Comparison of ENCODE assay signal across 19 cellular contexts in genomic region chr2:129016972-129017371, GRCh38.
DNase-seq lines count a peak whose midpoint lies in the region; ATAC-seq and TF ChIP-seq lines count a peak whose summit lies in the region.
"Had no signal": no experiment of that assay in that cellular context is flagged by ENCODE, and none has a peak within 500 bp of the region (broad histone marks: within the 10 kb centered on the region; RNA-seq: fewer than 3 reads in every experiment).

No MANE protein-coding gene starts in this region.

- WGBS in esophagus muscularis mucosa, result 93% methylated on average over 3 of the region's 4 CpGs
- WGBS in aorta, 2 donors, result 96 to 100% methylated on average over 4 of the region's 4 CpGs

- in situ Hi-C loops in HAP-1 (cut with MboI; ENCODE audit: low sequenced_read_pairs), result no loop called here

- H3K27me3 ChIP-seq in esophagus muscularis mucosa (no peaks in the 10 kb centered on the region), aorta (ENCODE audit: control insufficient read depth in 1 of 2, insufficient read depth in 2 of 2, low read length in 1 of 2) (no peaks in the 10 kb centered on the region), HAP-1 (ENCODE audit: low read depth) (no peaks in the 10 kb centered on the region)
- H3K27me3 ChIP-seq: BLaER1 treated with 17β-estradiol and CSF1 and Interleukin-3, amounts not matched to agents 10 nM and 100 nM had no signal

- TF ChIP-seq EP300 in esophagus muscularis mucosa (IDR thresholded peaks at IDR 0.05), result no peak

- no peak for TF ChIP-seq POLR2A in esophagus muscularis mucosa (IDR thresholded peaks at IDR 0.05; ENCODE audit: low read depth)

- H3K4me1 ChIP-seq in esophagus muscularis mucosa (no peaks in the 10 kb centered on the region), aorta (ENCODE audit: control insufficient read depth in 1 of 2, insufficient read depth in 2 of 2, low read length in 2 of 2) (no peaks in the 10 kb centered on the region), HAP-1 (no peaks in the 10 kb centered on the region)
- H3K4me1 ChIP-seq: A549, Caco-2 had no signal

- peaks cover 0 to 1% (median 0%) of the 10 kb centered on the region in 3 donors for H3K27me3 Mint-ChIP-seq in immature natural killer cell (ENCODE audit: low read depth in 3 of 3)
- H3K27me3 Mint-ChIP-seq: B cell had no signal

- H3K27ac ChIP-seq in RWPE1, result 0 out of 2 replicates have a peak overlapping the region, but pooled peaks have one; percentile 19
- no peak overlapping the region for H3K27ac ChIP-seq in esophagus muscularis mucosa (replicated peaks in 1 of 4)
- H3K27ac ChIP-seq in aorta (ENCODE audit: low read depth in 1 of 2, low read length in 2 of 2), result no peak overlapping the region
- H3K27ac ChIP-seq: 22Rv1, A549, C4-2B had no signal

- no peak for DNase-seq in RWPE1 (ENCODE audit: low spot score)
- DNase-seq in epithelial cell of esophagus (ENCODE audit: low read depth), result peak; percentile 16
- peak; percentile 8 for DNase-seq in esophagus muscularis mucosa (ENCODE audit: extremely low spot score)
- no peak for DNase-seq in aorta
- DNase-seq in stimulated activated naive CD8-positive, alpha-beta T cell treated with anti-CD3 and anti-CD28 coated beads, Interleukin-15, Interleukin-2, amounts not matched to agents 100 U/mL and 50 U/mL, for 24 hours, result no peak
- no peak for DNase-seq in immature natural killer cell
- no peak for DNase-seq in HAP-1 (ENCODE audit: low spot score in 2 of 2)
- DNase-seq: AML-193; Caco-2; Calu3; CD4-positive, alpha-beta T cell; CD8-positive, alpha-beta T cell; DMS79 treated with DMSO at 0.1 percent for 48 hours; GF-D8 had no signal

- no peaks in the 10 kb centered on the region for H3K36me3 Mint-ChIP-seq in immature natural killer cell
- H3K36me3 Mint-ChIP-seq: CD8-positive, alpha-beta T cell had no signal

- H3K9me3 ChIP-seq in esophagus muscularis mucosa (no peaks in the 10 kb centered on the region), aorta (ENCODE audit: control insufficient read depth, low read length) (no peaks in the 10 kb centered on the region), HAP-1 (no peaks in the 10 kb centered on the region; the same call in 1 of the 2 replicates)
- H3K9me3 ChIP-seq: A549, Caco-2 had no signal

- no peaks in the 10 kb centered on the region for H3K4me1 Mint-ChIP-seq in immature natural killer cell
- H3K4me1 Mint-ChIP-seq: B cell had no signal

- ATAC-seq in aorta (ENCODE audit: low FRiP score), result peak; percentile 40
- ATAC-seq in stimulated activated naive CD8-positive, alpha-beta T cell treated with anti-CD3 and anti-CD28 coated beads, Interleukin-15, Interleukin-2, amounts not matched to agents 100 U/mL and 50 U/mL, for 24 hours, result no peak
- ATAC-seq: A549; CD8-positive, alpha-beta T cell had no signal

- H3K36me3 ChIP-seq in esophagus muscularis mucosa, result no peaks in the 10 kb centered on the region
- H3K36me3 ChIP-seq in aorta (ENCODE audit: control insufficient read depth in 1 of 2, insufficient read depth in 2 of 2, low read length in 1 of 2), result no peaks in the 10 kb centered on the region
- no peaks in the 10 kb centered on the region for H3K36me3 ChIP-seq in HAP-1 (replicated peaks)
- H3K36me3 ChIP-seq: BLaER1 treated with 17β-estradiol and CSF1 and Interleukin-3, amounts not matched to agents 10 nM and 100 nM had no signal

- peaks cover 0 to 2% (median 0%) of the 10 kb centered on the region in 6 donors for H3K9me3 Mint-ChIP-seq in immature natural killer cell
- H3K9me3 Mint-ChIP-seq: CD4-positive, alpha-beta T cell; CD8-positive, alpha-beta T cell had no signal

- intact Hi-C loops in esophagus muscularis mucosa (cut with DNase I), result no loop called here
- intact Hi-C loops in aorta (cut with DNase I), result no loop called here

- POLR2A ChIA-PET in RWPE1 (lab: Yijun Ruan, JAX; ENCODE audit: low non-redundant PET), result no interaction called here

- H3K27ac Mint-ChIP-seq in immature natural killer cell, result no peak overlapping the region
- H3K27ac Mint-ChIP-seq: B cell; CD4-positive, alpha-beta T cell; CD8-positive, alpha-beta T cell had no signal

- no peak overlapping the region for H3K4me3 Mint-ChIP-seq in immature natural killer cell
- H3K4me3 Mint-ChIP-seq: B cell; CD4-positive, alpha-beta T cell; CD8-positive, alpha-beta T cell had no signal

- CTCF ChIA-PET in RWPE1 (lab: Yijun Ruan, JAX), result no interaction called here

- no peak overlapping the region for H3K4me3 ChIP-seq in epithelial cell of esophagus (ENCODE audit: low read length)
- H3K4me3 ChIP-seq in esophagus muscularis mucosa, result no peak overlapping the region
- no peak overlapping the region for H3K4me3 ChIP-seq in aorta (ENCODE audit: low read length in 2 of 2)
- no peak overlapping the region for H3K4me3 ChIP-seq in HAP-1
- H3K4me3 ChIP-seq: A549; BLaER1 treated with 17β-estradiol and CSF1 and Interleukin-3, amounts not matched to agents 10 nM and 100 nM had no signal

- TF ChIP-seq CTCF in RWPE1 (conservative IDR thresholded peaks at IDR 0.05; ENCODE audit: low read depth) (no peak), epithelial cell of esophagus (IDR thresholded peaks at IDR 0.05; ENCODE audit: insufficient read depth, low read depth, low read length, missing control alignments) (no peak), esophagus muscularis mucosa (IDR thresholded peaks at IDR 0.05) (no peak)

Comparison
In these comparisons a context has a peak if more than half of its experiments do, and no peak if none do; other contexts are left out.
1. DNase-seq: peak in epithelial cell of esophagus (single experiment) and esophagus muscularis mucosa (single experiment); none in RWPE1 (single experiment), aorta (0 of 2), stimulated activated naive CD8-positive, alpha-beta T cell treated with anti-CD3 and anti-CD28 coated beads, Interleukin-15, Interleukin-2, amounts not matched to agents 100 U/mL and 50 U/mL, for 24 hours (single experiment), immature natural killer cell (0 of 3) and HAP-1 (0 of 2).